Comparison of ENCODE assay signal across 1 cellular context in genomic region chr3:50292924-50293801, GRCh38.
TF ChIP-seq lines count a peak whose summit lies in the region.

No MANE protein-coding gene starts in this region.

TF ChIP-seq in endothelial cell of umbilical vein, 7 proteins besides CTCF, POLR2A, EP300 and RAD21:
- TF ChIP-seq MAX (IDR thresholded peaks at IDR 0.05; ENCODE audit: insufficient read depth, insufficient read length) (no peak), JUN (IDR thresholded peaks at IDR 0.05; ENCODE audit: borderline replicate concordance, insufficient read depth, insufficient read length, low read depth) (no peak), MYC (IDR thresholded peaks at IDR 0.05; ENCODE audit: low read depth, low read length) (no peak), EZH2 (IDR thresholded peaks at IDR 0.05; ENCODE audit: borderline replicate concordance, low read depth, low read length, severe bottlenecking) (no peak), POLR2AphosphoS5 (IDR thresholded peaks at IDR 0.05; ENCODE audit: insufficient read depth, low read depth, low read length) (no peak), GATA2 (IDR thresholded peaks at IDR 0.05; ENCODE audit: insufficient read depth, insufficient read length, low read depth, low read length) (no peak), FOS (IDR thresholded peaks at IDR 0.05; ENCODE audit: borderline replicate concordance, insufficient read depth, low read length) (no peak)
TF ChIP-seq in endothelial cell of umbilical vein: peak in this region for 0.
